ENCODE assay signal across 39 cellular contexts in genomic region chr11:5394091-5394490, GRCh38. TPM values are rescaled to one million over a fixed set of nuclear protein-coding genes. Genes with fewer than 3 reads are reported as not detected.
"Had no signal": no experiment of that assay in that cellular context is flagged by ENCODE, and none has a peak within 500 bp of the region (broad histone marks: within the 10 kb centered on the region; RNA-seq: fewer than 3 reads in every experiment).

No MANE protein-coding gene starts in this region.

- DNase-seq: MG63, MM.1S, MV-4-11, NCI-H1048, NCI-H1092, NCI-H1092 treated with DMSO at 0.1 percent for 48 hours, NCI-H1105, NCI-H1105 treated with DMSO at 0.1 percent for 48 hours, NCI-H1417, NCI-H1417 treated with DMSO at 0.1 percent for 48 hours, NCI-H1436, NCI-H1436 treated with DMSO at 0.1 percent for 48 hours, NCI-H146, NCI-H1694, NCI-H1694 treated with DMSO at 0.1 percent for 48 hours, NCI-H187, NCI-H187 treated with DMSO at 0.1 percent for 48 hours, NCI-H1930, NCI-H2029, NCI-H2029 treated with DMSO at 0.1 percent for 48 hours, NCI-H2081, NCI-H2081 treated with DMSO at 0.1 percent for 48 hours, NCI-H2107, NCI-H2171, NCI-H2171 treated with DMSO at 0.1 percent for 48 hours, NCI-H2227 treated with DMSO at 0.1 percent for 48 hours, NCI-H226, NCI-H345, NCI-H446, NCI-H446 treated with DMSO at 0.1 percent for 48 hours, NCI-H510A, NCI-H510A treated with DMSO at 0.1 percent for 48 hours, NCI-H524, NCI-H524 treated with DMSO at 0.1 percent for 48 hours, NCI-H526, NCI-H526 treated with DMSO at 0.1 percent for 48 hours had no signal

- H3K4me3 ChIP-seq: MG63 had no signal

- H3K36me3 ChIP-seq: MG63 had no signal

- H3K9me3 ChIP-seq: MG63 had no signal

RNA-seq across cellular contexts. Expression of gene OR51M1, which starts 10.5 kb away (rescaled TPM):
- total RNA-seq: M059J, MCF 10A, NCI-H460 had no signal

RNA-seq across cellular contexts. Expression of gene OR51Q1, which starts 27.8 kb away (rescaled TPM):
- total RNA-seq: M059J, MCF 10A, NCI-H460 had no signal

RNA-seq across cellular contexts. Expression of gene OR51B6, which starts 42.8 kb away (rescaled TPM):
- total RNA-seq: M059J, MCF 10A, NCI-H460 had no signal

RNA-seq across cellular contexts. Expression of gene OR51I1, which starts 47.2 kb away (rescaled TPM):
- total RNA-seq: M059J, MCF 10A, NCI-H460 had no signal

RNA-seq across cellular contexts. Expression of gene OR51B5, which starts 50.8 kb away (rescaled TPM):
- total RNA-seq: M059J, MCF 10A, NCI-H460 had no signal
